Comparison of ENCODE assay signal across 8 cellular contexts in genomic region chr12:53079226-53080117, GRCh38. TPM values are rescaled to one million over a fixed set of nuclear protein-coding genes. Genes with fewer than 3 reads are reported as not detected.
A peak's percentile ranks its signal among the peaks of the same experiment; 100 is the strongest.
DNase-seq lines count a peak whose midpoint lies in the region; ATAC-seq and TF ChIP-seq lines count a peak whose summit lies in the region.

SPRYD3 (minus strand) TSS chr12:53079390; CDS start chr12:53079333, 57 bp downstream.

- H3K36me3 Mint-ChIP-seq in activated CD4-positive, alpha-beta T cell treated with anti-CD3 and anti-CD28 coated beads, Interleukin-2, amount 10 ng/mL, durations not matched to agents 7 days and 5 days (ENCODE audit: low read depth): peaks cover 30% of the 10 kb centered on the region

- peak within 1 kb of the TSS; percentile 86 for H3K4me2 ChIP-seq in BLaER1

- H4K20me1 ChIP-seq in BLaER1: no peaks in the 10 kb centered on the region

- POLR2A ChIA-PET in activated CD4-positive, alpha-beta T cell treated with anti-CD3 and anti-CD28 coated beads, Interleukin-2, amount 10 ng/mL, durations not matched to agents 7 days and 5 days (lab: Charles Lee): interaction anchor here (0.7 to 1.4 kb wide), 3 partner anchors 12 to 73 kb away, joined by 3 to 6 read pairs (median 5); partner anchors contain the start of gene EIF4B

- H3K9me3 ChIP-seq in BLaER1 (0 out of 2 replicates have a peak, but pooled peaks cover 4% of the 10 kb centered on the region), left lung (no peaks in the 10 kb centered on the region)

- H3K4me3 ChIP-seq in BLaER1: peak within 1 kb of the TSS; percentile 82
- H3K4me3 ChIP-seq in left lung: peak within 1 kb of the TSS; percentile 75 to 78

- H3K9me3 Mint-ChIP-seq in activated CD4-positive, alpha-beta T cell treated with anti-CD3 and anti-CD28 coated beads, Interleukin-2, amount 10 ng/mL, durations not matched to agents 7 days and 5 days: peaks cover 2% of the 10 kb centered on the region

- CTCF ChIA-PET in activated CD4-positive, alpha-beta T cell treated with anti-CD3 and anti-CD28 coated beads, Interleukin-2, amount 10 ng/mL, durations not matched to agents 7 days and 5 days (lab: Charles Lee): interaction anchor here (0.7 to 4.3 kb wide), 14 partner anchors 8 to 80 kb away, joined by 3 to 39 read pairs (median 4); partner anchors contain the start of gene SOAT2

- peak within 1 kb of the TSS; percentile 95 for H3K27ac Mint-ChIP-seq in activated CD4-positive, alpha-beta T cell treated with anti-CD3 and anti-CD28 coated beads, Interleukin-2, amount 10 ng/mL, durations not matched to agents 7 days and 5 days

- intact Hi-C loops in left lung (cut with DNase I): no loop called here

- peak; percentile 99 for ATAC-seq in GM19328 (IDR thresholded peaks at IDR 0.05; ENCODE audit: unreplicated experiment)
- peak; percentile 97 for ATAC-seq in HG03520 (IDR thresholded peaks at IDR 0.05; ENCODE audit: unreplicated experiment)
- peak; percentile 99 for ATAC-seq in left lung

- peak within 1 kb of the TSS; percentile 84 for H3K27ac ChIP-seq in BLaER1
- peak within 1 kb of the TSS; percentile 94 to 95 for H3K27ac ChIP-seq in left lung

- H3K27me3 ChIP-seq in BLaER1: no peaks in the 10 kb centered on the region
- no peaks in the 10 kb centered on the region for H3K27me3 ChIP-seq in left lung

- H3K4me1 Mint-ChIP-seq in activated CD4-positive, alpha-beta T cell treated with anti-CD3 and anti-CD28 coated beads, Interleukin-2, amount 10 ng/mL, durations not matched to agents 7 days and 5 days: peaks cover 37% of the 10 kb centered on the region

- H3K9ac ChIP-seq in BLaER1: peak within 1 kb of the TSS; percentile 86

- H3K4me3 Mint-ChIP-seq in activated CD4-positive, alpha-beta T cell treated with anti-CD3 and anti-CD28 coated beads, Interleukin-2, amount 10 ng/mL, durations not matched to agents 7 days and 5 days: peak within 1 kb of the TSS; percentile 90

- H3K4me1 ChIP-seq in BLaER1 (peaks cover 21% of the 10 kb centered on the region), left lung (peaks cover 12 to 47% of the 10 kb centered on the region in 2 donors)

- H3K36me3 ChIP-seq in BLaER1 (peaks cover 32% of the 10 kb centered on the region), left lung (peaks cover 0 to 25% of the 10 kb centered on the region in 2 donors)

- TF ChIP-seq CTCF in left lung (IDR thresholded peaks at IDR 0.05): no peak

- no peaks in the 10 kb centered on the region for H3K27me3 Mint-ChIP-seq in activated CD4-positive, alpha-beta T cell treated with anti-CD3 and anti-CD28 coated beads, Interleukin-2, amount 10 ng/mL, durations not matched to agents 7 days and 5 days

- peak; percentile 98 for DNase-seq in NCI-H69 (lab: John Stamatoyannopoulos, UW)
- peak; percentile 97 for DNase-seq in activated CD4-positive, alpha-beta T cell treated with anti-CD3 and anti-CD28 coated beads, Interleukin-2, amount 10 ng/mL, durations not matched to agents 7 days and 5 days
- peak; percentile 43 for DNase-seq in cortex of kidney (lab: John Stamatoyannopoulos, UW)
- DNase-seq in left lung: peak; percentile 97 to 98
- DNase-seq in stimulated activated CD4-positive, alpha-beta T cell treated with anti-CD3 and anti-CD28 coated beads, Interleukin-2, amount 100 ng/mL, for 48 hours: peak; percentile 96 to 98

RNA-seq across cellular contexts. Expression of gene SPRYD3, which starts in this region (rescaled TPM):
- total RNA-seq in activated CD4-positive, alpha-beta T cell treated with anti-CD3 and anti-CD28 coated beads, Interleukin-2, amount 10 ng/mL, durations not matched to agents 7 days and 5 days: 10 to 100 TPM; 19.0 to 20.2 TPM
- 10 to 100 TPM; 36.4 to 41.4 TPM for total RNA-seq in left lung

Comparison
In these comparisons a context has a peak if more than half of its experiments do, and no peak if none do; other contexts are left out.
1. Peak in every context shown above with its lines: DNase-seq, ATAC-seq, H3K4me3 ChIP-seq and H3K27ac ChIP-seq.
2. DNase-seq: peak in every context shown above with its lines; median percentile 98 in NCI-H69; 98 in left lung; 97 in activated CD4-positive, alpha-beta T cell treated with anti-CD3 and anti-CD28 coated beads, Interleukin-2, amount 10 ng/mL, durations not matched to agents 7 days and 5 days; 97 in stimulated activated CD4-positive, alpha-beta T cell treated with anti-CD3 and anti-CD28 coated beads, Interleukin-2, amount 100 ng/mL, for 48 hours; 43 in cortex of kidney.